21 cellular contexts compared by ENCODE assay signal in the genomic region with DNA sequence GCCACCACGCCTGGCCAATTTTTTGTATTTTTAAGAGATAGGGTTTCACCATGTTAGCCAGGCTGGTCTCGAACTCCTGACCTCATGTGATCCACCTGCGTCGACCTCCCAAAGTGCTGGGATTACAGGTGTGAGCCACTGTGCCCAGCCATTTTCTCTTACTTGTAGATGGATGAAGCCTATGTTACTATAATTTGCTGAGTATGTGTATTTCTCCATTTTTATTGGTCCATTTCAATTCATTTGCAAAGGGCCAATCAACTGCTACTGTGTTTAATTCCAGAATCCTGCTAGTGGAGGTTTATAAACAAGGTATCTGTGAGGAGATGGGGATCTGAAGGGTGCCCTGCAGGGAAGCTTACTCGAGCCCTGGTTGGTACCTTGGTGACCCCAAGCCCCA.
"Had no signal": no experiment of that assay in that cellular context is flagged by ENCODE, and none has a peak within 500 bp of the region (broad histone marks: within the 10 kb centered on the region; RNA-seq: fewer than 3 reads in every experiment).

No MANE protein-coding gene starts in this region.

- H3K27ac Mint-ChIP-seq: activated CD4-positive, alpha-beta memory T cell treated with anti-CD3 and anti-CD28 coated beads for 36 hours; activated T-helper 2 cell treated with anti-CD3 and anti-CD28 coated beads, Interferon-gamma antibody, Interleukin-2, Interleukin-4, amounts not matched to agents 10 μg/mL and 5 μg/mL and 100 μg/mL, durations not matched to agents 14 hours and 24 hours and 36 hours; mesothelial cell of epicardium; WTC11 had no signal

- H3K36me3 Mint-ChIP-seq: mesothelial cell of epicardium had no signal

- FAIRE-seq: islet of Langerhans had no signal

- ATAC-seq: foreskin keratinocyte, left colon, lower lobe of right lung had no signal

- H3K27ac ChIP-seq: brain microvascular endothelial cell, colonic mucosa, foreskin keratinocyte, lower lobe of right lung, upper lobe of right lung had no signal

- H3K4me1 Mint-ChIP-seq: WTC11 had no signal

- DNase-seq: activated CD4-positive, alpha-beta memory T cell treated with anti-CD3 and anti-CD28 coated beads for 36 hours; activated CD4-positive, alpha-beta T cell treated with anti-CD3 and anti-CD28 coated beads for 4 hours; activated naive CD4-positive, alpha-beta T cell treated with Interleukin-2 at 50 U/mL for 16 hours; activated T-cell treated with anti-CD3 and anti-CD28 coated beads, Interleukin-2, amount 50 U/mL, for 1 hour; anterior cingulate cortex; brain microvascular endothelial cell; colonic mucosa; foreskin keratinocyte; glutamatergic neuron; hippocampal formation; left colon; lower lobe of right lung; occipital lobe; spleen; stimulated activated naive CD4-positive, alpha-beta T cell; upper lobe of right lung had no signal

- H3K4me1 ChIP-seq: colonic mucosa, lower lobe of right lung, upper lobe of right lung had no signal

- H3K9me3 ChIP-seq: colonic mucosa, lower lobe of right lung, spleen, upper lobe of right lung had no signal

- H3K36me3 ChIP-seq: brain microvascular endothelial cell, colonic mucosa, lower lobe of right lung, spleen, upper lobe of right lung had no signal

- H3K4me3 ChIP-seq: colonic mucosa, lower lobe of right lung, spleen, upper lobe of right lung had no signal

- H3K27me3 ChIP-seq: brain microvascular endothelial cell, colonic mucosa, foreskin keratinocyte, spleen, upper lobe of right lung had no signal

- H3K9me3 Mint-ChIP-seq: activated T-helper 2 cell treated with anti-CD3 and anti-CD28 coated beads, Interferon-gamma antibody, Interleukin-2, Interleukin-4, amounts not matched to agents 10 μg/mL and 5 μg/mL and 100 μg/mL, durations not matched to agents 14 hours and 24 hours and 36 hours; mesothelial cell of epicardium had no signal

- H3K27me3 Mint-ChIP-seq: activated CD4-positive, alpha-beta memory T cell treated with anti-CD3 and anti-CD28 coated beads for 36 hours; central memory CD8-positive, alpha-beta T cell had no signal

- H3K4me3 Mint-ChIP-seq: activated CD4-positive, alpha-beta memory T cell treated with anti-CD3 and anti-CD28 coated beads for 36 hours; central memory CD8-positive, alpha-beta T cell; mesothelial cell of epicardium; WTC11 had no signal
